ENCODE assay signal across 26 cellular contexts in the genomic region with DNA sequence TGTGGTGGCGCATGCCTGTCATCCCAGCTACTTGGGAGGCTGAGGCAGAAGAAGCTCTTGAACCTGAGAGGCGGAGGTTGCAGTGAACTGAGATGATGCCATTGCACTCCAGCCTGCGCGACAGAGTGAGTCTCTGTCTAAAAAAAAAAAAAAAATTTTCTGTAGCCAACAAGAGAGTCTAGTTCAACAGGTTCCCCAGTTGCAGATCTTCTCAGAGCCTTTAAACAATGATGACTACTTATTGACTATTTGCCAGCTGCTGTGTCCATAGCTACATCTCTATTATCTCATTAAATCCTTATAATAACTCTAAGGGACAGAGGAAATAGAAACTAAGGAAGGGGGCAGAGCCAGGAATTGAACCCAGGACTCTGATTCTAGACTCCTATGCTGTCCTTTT. TPM values are rescaled to one million over a fixed set of nuclear protein-coding genes. Genes with fewer than 3 reads are reported as not detected.
A peak's percentile ranks its signal among the peaks of the same experiment; 100 is the strongest.
DNase-seq lines count a peak whose midpoint lies in the region; ATAC-seq, FAIRE-seq and TF ChIP-seq lines count a peak whose summit lies in the region.
"Had no signal": no experiment of that assay in that cellular context is flagged by ENCODE, and none has a peak within 500 bp of the region (broad histone marks: within the 10 kb centered on the region; RNA-seq: fewer than 3 reads in every experiment).

No MANE protein-coding gene starts in this region.

- FAIRE-seq in bronchial epithelial cell (lab: Jason Lieb, UNC) (no peak), HTR-8/SVneo (lab: Jason Lieb, UNC) (no peak), H54 (lab: Jason Lieb, UNC) (no peak)
- FAIRE-seq: A204.1, G401.6, GM18507, RCC 7860 had no signal

- H3K4me3 Mint-ChIP-seq in GM23338 = no peak overlapping the region
- H3K4me3 Mint-ChIP-seq: HFFc6 had no signal

- TF ChIP-seq POLR2A in spleen (IDR thresholded peaks at IDR 0.05) = no peak
- no peak for TF ChIP-seq POLR2A in H54 (IDR thresholded peaks at IDR 0.05; ENCODE audit: low read depth, low read length)

- 0 out of 2 replicates have a peak, but pooled peaks cover 5% of the 10 kb centered on the region for H3K9me2 ChIP-seq in GM23338 (ENCODE audit: insufficient read depth)

- intact Hi-C loops in spleen (cut with DNase I; ENCODE audit: low total_unique reads) = loop anchor here (5.0 kb wide), 1 partner anchor 377 kb away; no protein-coding TSS in a partner anchor

- no peak overlapping the region for H2AFZ ChIP-seq in GM23338

- H3K9me3 ChIP-seq in HUES6 (ENCODE audit: control insufficient read depth, insufficient read depth, low read depth, low read length) (no peaks in the 10 kb centered on the region), spleen (no peaks in the 10 kb centered on the region)

- H4K20me1 ChIP-seq in GM23338 (replicated peaks; ENCODE audit: insufficient read depth) = no peaks in the 10 kb centered on the region

- peaks cover 13% of the 10 kb centered on the region for H3K36me3 Mint-ChIP-seq in GM23338 (ENCODE audit: low read depth)

- ATAC-seq in GM23338 = no peak

- H3K4me1 Mint-ChIP-seq in GM23338 = peaks cover 49% of the 10 kb centered on the region

- peaks cover 17% of the 10 kb centered on the region for H3K27me3 Mint-ChIP-seq in GM23338 (ENCODE audit: insufficient read depth, low read depth, poor library complexity)

- H3K27ac Mint-ChIP-seq in GM23338 = no peak overlapping the region
- H3K27ac Mint-ChIP-seq: HFFc6 had no signal

- DNase-seq in GM23338 (ENCODE audit: low spot score) = no peak
- peak; percentile 34 for DNase-seq in bronchial epithelial cell (ENCODE audit: low read depth)
- peak; percentile 2 for DNase-seq in islet precursor cell
- no peak for DNase-seq in spleen
- DNase-seq in HTR-8/SVneo (ENCODE audit: insufficient read length, low spot score) = no peak
- DNase-seq in H54 (ENCODE audit: insufficient read length, low spot score) = no peak
- DNase-seq in NOMO-1 treated with dmso at 0.1 percent for 144 hours (lab: John Stamatoyannopoulos, UW; ENCODE audit: unreplicated experiment) = no peak
- DNase-seq: GOT3, HFFc6, Kasumi-1, NCI-H1694, NCI-H2081, NCI-H2171, NCI-H345, NCI-H524, OCI-M1, Right ventricle myocardium superior had no signal

- no peak overlapping the region; the same call in 1 of the 2 replicates for H3K27ac ChIP-seq in GM23338 (ENCODE audit: low read depth)
- peak overlapping the region; percentile 66; the same call in 1 of the 2 replicates for H3K27ac ChIP-seq in HUES6 (ENCODE audit: low read depth, low read length)
- H3K27ac ChIP-seq in spleen = no peak overlapping the region
- H3K27ac ChIP-seq: C4-2B had no signal

- peak overlapping the region; percentile 72 for H3K4me2 ChIP-seq in GM23338

- no peak for TF ChIP-seq CTCF in GM23338 (conservative IDR thresholded peaks at IDR 0.05; ENCODE audit: low read depth in 2 of 2)
- TF ChIP-seq CTCF in bronchial epithelial cell (IDR thresholded peaks at IDR 0.05; ENCODE audit: insufficient read depth, low read length, severe bottlenecking) = no peak
- no peak for TF ChIP-seq CTCF in spleen (IDR thresholded peaks at IDR 0.05 in 8 of 11, conservative IDR thresholded peaks at IDR 0.05 in 3 of 11)

- H3K4me1 ChIP-seq in GM23338 (ENCODE audit: insufficient read depth) (peaks cover 20% of the 10 kb centered on the region), HUES6 (ENCODE audit: control insufficient read depth, insufficient read depth, low read length) (peaks cover 32% of the 10 kb centered on the region), spleen (peaks cover 0 to 9% (median 8%) of the 10 kb centered on the region in 6 donors)

- no peaks in the 10 kb centered on the region for H3F3A ChIP-seq in GM23338 (replicated peaks; ENCODE audit: low read depth)

- H3K36me3 ChIP-seq in GM23338 (ENCODE audit: insufficient read depth) (no peaks in the 10 kb centered on the region), HUES6 (ENCODE audit: control insufficient read depth, insufficient read depth, low read length) (peaks cover 5% of the 10 kb centered on the region; the same call in 1 of the 2 replicates), bronchial epithelial cell (ENCODE audit: control insufficient read depth, insufficient read depth, low read length) (no peaks in the 10 kb centered on the region), spleen (no peaks in the 10 kb centered on the region)

- no peaks in the 10 kb centered on the region for H3K27me3 ChIP-seq in GM23338 (ENCODE audit: insufficient read depth)
- H3K27me3 ChIP-seq in HUES6 (ENCODE audit: control insufficient read depth, insufficient read depth, low read length) = no peaks in the 10 kb centered on the region
- no peaks in the 10 kb centered on the region for H3K27me3 ChIP-seq in bronchial epithelial cell (ENCODE audit: control insufficient read depth, insufficient read depth, low read length)
- H3K27me3 ChIP-seq in spleen (replicated peaks in 1 of 7) = peaks cover 0 to 65% (median 12%) of the 10 kb centered on the region in 7 donors

- no peaks in the 10 kb centered on the region for H3K79me2 ChIP-seq in GM23338 (replicated peaks; ENCODE audit: insufficient read depth)

- 92 to 100% (median 98%) methylated on average over 4 of the region's 4 CpGs for WGBS in spleen, 5 donors

- peaks cover 5% of the 10 kb centered on the region; the same call in 2 of the 3 replicates for H3K9me3 Mint-ChIP-seq in GM23338
- H3K9me3 Mint-ChIP-seq: HFFc6 had no signal

- no peak overlapping the region for H3K9ac ChIP-seq in HUES6 (ENCODE audit: low read length)

- no peak overlapping the region for H3K4me3 ChIP-seq in GM23338
- H3K4me3 ChIP-seq in HUES6 (ENCODE audit: low read depth, low read length) = no peak overlapping the region
- H3K4me3 ChIP-seq in bronchial epithelial cell (ENCODE audit: low read depth, low read length) = no peak overlapping the region
- no peak overlapping the region for H3K4me3 ChIP-seq in spleen

TF ChIP-seq in GM23338, 12 proteins besides CTCF, POLR2A, EP300 and RAD21 (continues in another document):
- no peak for TF ChIP-seq ZNF331 (CRISPR knock-in tag; IDR thresholded peaks at IDR 0.05; ENCODE audit: low read depth)
- TF ChIP-seq, protein P1, sequence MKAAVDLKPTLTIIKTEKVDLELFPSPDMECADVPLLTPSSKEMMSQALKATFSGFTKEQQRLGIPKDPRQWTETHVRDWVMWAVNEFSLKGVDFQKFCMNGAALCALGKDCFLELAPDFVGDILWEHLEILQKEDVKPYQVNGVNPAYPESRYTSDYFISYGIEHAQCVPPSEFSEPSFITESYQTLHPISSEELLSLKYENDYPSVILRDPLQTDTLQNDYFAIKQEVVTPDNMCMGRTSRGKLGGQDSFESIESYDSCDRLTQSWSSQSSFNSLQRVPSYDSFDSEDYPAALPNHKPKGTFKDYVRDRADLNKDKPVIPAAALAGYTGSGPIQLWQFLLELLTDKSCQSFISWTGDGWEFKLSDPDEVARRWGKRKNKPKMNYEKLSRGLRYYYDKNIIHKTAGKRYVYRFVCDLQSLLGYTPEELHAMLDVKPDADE (IDR thresholded peaks at IDR 0.05) = no peak
- no peak for TF ChIP-seq JUNB (IDR thresholded peaks at IDR 0.05; ENCODE audit: unreplicated experiment)
- no peak for TF ChIP-seq CREB1 (CRISPR knock-in tag; IDR thresholded peaks at IDR 0.05; ENCODE audit: low read depth)
- no peak for TF ChIP-seq EZH2 (IDR thresholded peaks at IDR 0.05; ENCODE audit: low read depth, unreplicated experiment)
- TF ChIP-seq EZH2phosphoT487 (IDR thresholded peaks at IDR 0.05; ENCODE audit: unreplicated experiment) = no peak

RNA-seq across cellular contexts. Expression of a gene that starts 15.2 kb away (rescaled TPM):
- total RNA-seq in GM23338 (2014; rRNA removed; shearing (Covaris generic)) = not detected in 2 replicates
- polyA plus RNA-seq in GM23338 (2016; fragmentation: Nextera tagmentation; extraction: Ambion mirVana) (not detected in 2 replicates), spleen (1 to 10 TPM; 1.2 to 8.5 (median 1.3) TPM)
- total RNA-seq in bronchial epithelial cell (not detected in 2 replicates), spleen (not detected)
- total RNA-seq: Daoy, HFFc6, MCF 10A, SK-MEL-5 had no signal

Comparison
In these comparisons a context has a peak if more than half of its experiments do, and no peak if none do; other contexts are left out.
1. DNase-seq: peak in bronchial epithelial cell (single experiment) and islet precursor cell (single experiment); none in GM23338 (single experiment), spleen (single experiment), HTR-8/SVneo (single experiment), H54 (single experiment) and NOMO-1 treated with dmso at 0.1 percent for 144 hours (single experiment).